20 cellular contexts compared by ENCODE assay signal in the genomic region with DNA sequence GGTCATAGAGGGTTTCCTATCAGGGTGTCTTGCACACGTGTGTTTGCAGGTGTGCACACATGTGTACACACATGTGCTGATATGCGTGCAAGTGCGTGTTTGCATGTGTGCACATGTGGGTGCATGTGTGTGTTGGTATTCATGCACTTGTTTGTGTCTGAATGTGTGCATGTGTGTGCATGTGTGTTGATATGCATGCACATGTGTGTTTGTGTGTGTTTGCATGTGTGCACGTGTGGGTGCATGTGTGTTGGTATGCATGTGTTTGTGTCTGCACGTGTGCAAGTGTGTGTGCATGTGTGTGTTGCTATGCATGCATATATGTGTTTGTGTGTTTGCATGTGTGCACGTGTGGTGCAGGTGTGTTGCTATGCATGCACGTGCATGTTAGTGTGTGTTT.
DNase-seq lines count a peak whose midpoint lies in the region; ATAC-seq, FAIRE-seq and TF ChIP-seq lines count a peak whose summit lies in the region.
"Had no signal": no experiment of that assay in that cellular context is flagged by ENCODE, and none has a peak within 500 bp of the region (broad histone marks: within the 10 kb centered on the region; RNA-seq: fewer than 3 reads in every experiment).

No MANE protein-coding gene starts in this region.

- H3K36me3 ChIP-seq in bronchial epithelial cell (ENCODE audit: control insufficient read depth, insufficient read depth, low read length) (no peaks in the 10 kb centered on the region), endodermal cell (ENCODE audit: control insufficient read depth, insufficient read depth, low read length) (no peaks in the 10 kb centered on the region), neural cell (ENCODE audit: insufficient read depth, low read length) (no peaks in the 10 kb centered on the region)
- H3K36me3 ChIP-seq: BE2C had no signal

- no peaks in the 10 kb centered on the region for H3K4me1 Mint-ChIP-seq in endodermal cell

- no peak overlapping the region for H3K4me2 ChIP-seq in neural cell (ENCODE audit: low read length)
- H3K4me2 ChIP-seq: GM23338 had no signal

- no peak overlapping the region for H3K27ac Mint-ChIP-seq in endodermal cell
- H3K27ac Mint-ChIP-seq: CD4-positive, alpha-beta T cell; GM23338 had no signal

- no peak for ATAC-seq in activated CD4-positive, CD25-positive, alpha-beta regulatory T cell treated with anti-CD3 and anti-CD28 coated beads, Interleukin-2, amount 50 U/mL, for 24 hours
- ATAC-seq: GM23338, HCT116 had no signal

- H3K9me3 ChIP-seq in endodermal cell (ENCODE audit: control insufficient read depth, low read length) (no peaks in the 10 kb centered on the region), neural cell (ENCODE audit: low read length) (no peaks in the 10 kb centered on the region)
- H3K9me3 ChIP-seq: BE2C, Caco-2 had no signal

- no peaks in the 10 kb centered on the region for H4K20me1 ChIP-seq in neural cell (ENCODE audit: insufficient read depth)

- H3K9me3 Mint-ChIP-seq in endodermal cell, result no peaks in the 10 kb centered on the region
- H3K9me3 Mint-ChIP-seq: CD4-positive, alpha-beta T cell; GM23338 had no signal

- H2AFZ ChIP-seq in neural cell (ENCODE audit: low read depth, low read length), result no peak overlapping the region
- H2AFZ ChIP-seq: GM23338 had no signal

- H3F3A ChIP-seq in neural cell (ENCODE audit: insufficient read depth, low read length, poor library complexity, severe bottlenecking), result no peaks in the 10 kb centered on the region

- TF ChIP-seq EP300 in neural cell (conservative IDR thresholded peaks at IDR 0.05; ENCODE audit: poor library complexity, severe bottlenecking), result no peak

- TF ChIP-seq CTCF in bronchial epithelial cell (IDR thresholded peaks at IDR 0.05; ENCODE audit: insufficient read depth, low read length, severe bottlenecking) (no peak), endodermal cell (conservative IDR thresholded peaks at IDR 0.05) (no peak), neural cell (IDR thresholded peaks at IDR 0.05; ENCODE audit: poor library complexity, severe bottlenecking) (no peak)

- H3K27me3 ChIP-seq in bronchial epithelial cell (ENCODE audit: control insufficient read depth, insufficient read depth, low read length) (no peaks in the 10 kb centered on the region), endodermal cell (ENCODE audit: control insufficient read depth, insufficient read depth, low read length, poor library complexity, severe bottlenecking) (peaks cover 5% of the 10 kb centered on the region), neural cell (ENCODE audit: insufficient read depth, low read depth, low read length) (no peaks in the 10 kb centered on the region)

- FAIRE-seq in bronchial epithelial cell (lab: Jason Lieb, UNC) (peak; percentile 93), urothelium cell line (lab: Jason Lieb, UNC) (peak; percentile 97)
- FAIRE-seq: A204.1, D721Med, G401.6, GM12891, GM19239 had no signal

- H3K4me3 Mint-ChIP-seq in endodermal cell, result no peak overlapping the region
- H3K4me3 Mint-ChIP-seq: CD4-positive, alpha-beta T cell; GM23338 had no signal

- no peaks in the 10 kb centered on the region for H3K36me3 Mint-ChIP-seq in endodermal cell (ENCODE audit: low read depth)

- H3K27ac ChIP-seq in endodermal cell (ENCODE audit: low read depth, low read length) (no peak overlapping the region), neural cell (ENCODE audit: low read length) (no peak overlapping the region)

- TF ChIP-seq RAD21 in neural cell (conservative IDR thresholded peaks at IDR 0.05), result no peak

- no peaks in the 10 kb centered on the region for H3K9me2 ChIP-seq in neural cell (ENCODE audit: insufficient read depth, low read length)

- DNase-seq in bronchial epithelial cell (ENCODE audit: low read depth) (no peak), endodermal cell (peak; percentile 16), urothelium cell line (ENCODE audit: low spot score) (no peak), NCI-H1048 (lab: John Stamatoyannopoulos, UW) (no peak)
- no peak for DNase-seq in stimulated activated CD4-positive, alpha-beta T cell treated with anti-CD3 and anti-CD28 coated beads, Interleukin-4, amount 100 ng/mL, for 4 hours
- DNase-seq: ACHN; BE2C; C1 segment of cervical spinal cord; Caco-2; CD4-positive, alpha-beta T cell; H7 had no signal

- H3K79me2 ChIP-seq in neural cell (replicated peaks; ENCODE audit: insufficient read depth, low read length), result no peaks in the 10 kb centered on the region

- H3K27me3 Mint-ChIP-seq in endodermal cell (ENCODE audit: insufficient read depth), result peaks cover 31% of the 10 kb centered on the region

- H3K9ac ChIP-seq in endodermal cell (ENCODE audit: extremely low read depth, low read length, poor library complexity, severe bottlenecking) (no peak overlapping the region), neural cell (ENCODE audit: low read length) (no peak overlapping the region)

- H3K4me3 ChIP-seq in bronchial epithelial cell (ENCODE audit: low read depth, low read length) (no peak overlapping the region), endodermal cell (ENCODE audit: low read length) (no peak overlapping the region), neural cell (ENCODE audit: low read length) (peak overlapping the region; percentile 13)
- H3K4me3 ChIP-seq: GM23338 had no signal

- H3K4me1 ChIP-seq in endodermal cell (ENCODE audit: control insufficient read depth, insufficient read depth, low read length), result no peaks in the 10 kb centered on the region
- H3K4me1 ChIP-seq: BE2C, Caco-2 had no signal

- 90 to 93% methylated on average over 6 to 7 of the region's 7 CpGs for WGBS in endodermal cell (ENCODE audit: insufficient coverage in 1 of 2, insufficient read length in 1 of 2), 2 experiments

TF ChIP-seq in neural cell, 6 proteins besides CTCF, POLR2A, EP300 and RAD21:
- TF ChIP-seq, protein P1, sequence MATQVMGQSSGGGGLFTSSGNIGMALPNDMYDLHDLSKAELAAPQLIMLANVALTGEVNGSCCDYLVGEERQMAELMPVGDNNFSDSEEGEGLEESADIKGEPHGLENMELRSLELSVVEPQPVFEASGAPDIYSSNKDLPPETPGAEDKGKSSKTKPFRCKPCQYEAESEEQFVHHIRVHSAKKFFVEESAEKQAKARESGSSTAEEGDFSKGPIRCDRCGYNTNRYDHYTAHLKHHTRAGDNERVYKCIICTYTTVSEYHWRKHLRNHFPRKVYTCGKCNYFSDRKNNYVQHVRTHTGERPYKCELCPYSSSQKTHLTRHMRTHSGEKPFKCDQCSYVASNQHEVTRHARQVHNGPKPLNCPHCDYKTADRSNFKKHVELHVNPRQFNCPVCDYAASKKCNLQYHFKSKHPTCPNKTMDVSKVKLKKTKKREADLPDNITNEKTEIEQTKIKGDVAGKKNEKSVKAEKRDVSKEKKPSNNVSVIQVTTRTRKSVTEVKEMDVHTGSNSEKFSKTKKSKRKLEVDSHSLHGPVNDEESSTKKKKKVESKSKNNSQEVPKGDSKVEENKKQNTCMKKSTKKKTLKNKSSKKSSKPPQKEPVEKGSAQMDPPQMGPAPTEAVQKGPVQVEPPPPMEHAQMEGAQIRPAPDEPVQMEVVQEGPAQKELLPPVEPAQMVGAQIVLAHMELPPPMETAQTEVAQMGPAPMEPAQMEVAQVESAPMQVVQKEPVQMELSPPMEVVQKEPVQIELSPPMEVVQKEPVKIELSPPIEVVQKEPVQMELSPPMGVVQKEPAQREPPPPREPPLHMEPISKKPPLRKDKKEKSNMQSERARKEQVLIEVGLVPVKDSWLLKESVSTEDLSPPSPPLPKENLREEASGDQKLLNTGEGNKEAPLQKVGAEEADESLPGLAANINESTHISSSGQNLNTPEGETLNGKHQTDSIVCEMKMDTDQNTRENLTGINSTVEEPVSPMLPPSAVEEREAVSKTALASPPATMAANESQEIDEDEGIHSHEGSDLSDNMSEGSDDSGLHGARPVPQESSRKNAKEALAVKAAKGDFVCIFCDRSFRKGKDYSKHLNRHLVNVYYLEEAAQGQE (IDR thresholded peaks at IDR 0.05; ENCODE audit: borderline replicate concordance), result no peak
- TF ChIP-seq POLR2AphosphoS5 (IDR thresholded peaks at IDR 0.05) (peak; percentile 10), TAF1 (IDR thresholded peaks at IDR 0.05; ENCODE audit: low read depth) (no peak), MXI1 (conservative IDR thresholded peaks at IDR 0.05; ENCODE audit: poor library complexity, severe bottlenecking) (no peak)
